ENCODE assay signal across 23 cellular contexts in the genomic region with DNA sequence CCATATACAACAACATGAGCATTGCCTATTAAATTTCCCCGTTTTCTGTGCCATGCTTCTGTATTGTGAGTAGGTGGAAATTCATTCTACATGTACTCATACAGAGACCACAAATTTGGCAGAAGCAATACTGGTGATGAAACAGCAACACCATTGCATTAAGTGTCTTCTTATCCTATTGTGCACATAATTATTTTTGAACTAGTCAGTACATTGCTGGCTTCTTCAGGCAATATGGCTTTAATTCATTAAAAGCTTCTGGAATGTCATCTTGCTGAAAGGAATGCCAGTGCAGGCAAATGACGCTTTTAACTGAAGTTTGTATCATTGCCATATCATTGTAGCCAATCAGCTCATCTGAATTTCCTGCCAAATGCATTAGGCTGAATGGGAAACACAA.
DNase-seq lines count a peak whose midpoint lies in the region; ATAC-seq, FAIRE-seq and TF ChIP-seq lines count a peak whose summit lies in the region.
"Had no signal": no experiment of that assay in that cellular context is flagged by ENCODE, and none has a peak within 500 bp of the region (broad histone marks: within the 10 kb centered on the region; RNA-seq: fewer than 3 reads in every experiment).

No MANE protein-coding gene starts in this region.

- H3K4me1 ChIP-seq in foreskin keratinocyte (peaks cover 5% of the 10 kb centered on the region), kidney (ENCODE audit: control insufficient read depth in 1 of 2, insufficient read depth in 1 of 2, low read depth in 1 of 2, low read length in 2 of 2) (peaks cover 9 to 24% of the 10 kb centered on the region in 2 donors)
- H3K4me1 ChIP-seq: esophagus muscularis mucosa had no signal

- H3K27me3 Mint-ChIP-seq in HFFc6 (ENCODE audit: insufficient read depth), result no peaks in the 10 kb centered on the region; the same call in 1 of the 2 replicates
- H3K27me3 Mint-ChIP-seq: dendritic cell treated with granulocyte-macrophage colony-stimulating factor and Interleukin-4, amounts not matched to agents 40 ng/mL and 50 ng/mL, for 4 days; natural killer cell treated with Interleukin-12 subunit alpha and Interleukin-12 subunit beta and Interleukin-15 and Interleukin-18, amount 100 ng/mL, for 72 hours had no signal

- H3K36me3 Mint-ChIP-seq in HFFc6 (ENCODE audit: low read depth), result peaks cover 7% of the 10 kb centered on the region; the same call in 1 of the 2 replicates
- H3K36me3 Mint-ChIP-seq: natural killer cell treated with Interleukin-12 subunit alpha and Interleukin-12 subunit beta and Interleukin-15 and Interleukin-18, amount 100 ng/mL, for 72 hours had no signal

- H3K27ac ChIP-seq in foreskin keratinocyte, result no peak overlapping the region
- H3K27ac ChIP-seq in kidney (ENCODE audit: low read depth in 2 of 2, low read length in 2 of 2), result no peak overlapping the region
- H3K27ac ChIP-seq: esophagus muscularis mucosa, right lobe of liver had no signal

- no peak for TF ChIP-seq CTCF in HFFc6 (IDR thresholded peaks at IDR 0.05)
- TF ChIP-seq CTCF in foreskin keratinocyte (conservative IDR thresholded peaks at IDR 0.05), result no peak
- no peak for TF ChIP-seq CTCF in kidney (IDR thresholded peaks at IDR 0.05; ENCODE audit: borderline replicate concordance, extremely low read depth, insufficient read depth)

- FAIRE-seq in kidney (lab: Jason Lieb, UNC), result no peak
- FAIRE-seq: HepG2 had no signal

- DNase-seq in AG08395 (ENCODE audit: low spot score) (peak; percentile 74), HFFc6 (peak; percentile 96), astrocyte of the hippocampus (ENCODE audit: low read depth, low spot score) (peak; percentile 79), foreskin keratinocyte (peak; percentile 50 to 78), DMS53 treated with DMSO at 0.1 percent for 48 hours (lab: John Stamatoyannopoulos, UW; ENCODE audit: unreplicated experiment) (no peak), kidney (no peak), ecto neural progenitor cell (ENCODE audit: low spot score) (no peak)
- DNase-seq: activated CD4-positive, alpha-beta T cell treated with anti-CD3 and anti-CD28 coated beads, Interleukin-2, amount 50 U/mL, for 4 hours; activated T-cell treated with anti-CD3 and anti-CD28 coated beads, Interleukin-2, amount 50 U/mL, for 72 hours; DMS 273 treated with DMSO at 0.1 percent for 48 hours; NCI-H1105 treated with DMSO at 0.1 percent for 48 hours; NK-92 treated with Interleukin-12 subunit alpha and Interleukin-12 subunit beta, amount 100 ng/mL, for 24 hours; right lobe of liver; SIG-M5; stimulated activated CD4-positive, alpha-beta T cell treated with anti-CD3 and anti-CD28 coated beads, Interleukin-4, amount 100 ng/mL, for 1 hour; trophoblast cell had no signal

- H3K9me3 Mint-ChIP-seq in HFFc6, result no peaks in the 10 kb centered on the region
- H3K9me3 Mint-ChIP-seq: activated T-cell treated with anti-CD3 and anti-CD28 coated beads, Interleukin-2, amount 50 U/mL, for 72 hours; dendritic cell treated with granulocyte-macrophage colony-stimulating factor and Interleukin-4, amounts not matched to agents 40 ng/mL and 50 ng/mL, for 4 days; GM23338; natural killer cell treated with Interleukin-12 subunit alpha and Interleukin-12 subunit beta and Interleukin-15 and Interleukin-18, amount 100 ng/mL, for 72 hours had no signal

- H3K4me3 Mint-ChIP-seq in HFFc6, result peak overlapping the region; percentile 44
- H3K4me3 Mint-ChIP-seq: activated T-cell treated with anti-CD3 and anti-CD28 coated beads, Interleukin-2, amount 50 U/mL, for 72 hours; dendritic cell treated with granulocyte-macrophage colony-stimulating factor and Interleukin-4, amounts not matched to agents 40 ng/mL and 50 ng/mL, for 4 days; GM23338; natural killer cell treated with Interleukin-12 subunit alpha and Interleukin-12 subunit beta and Interleukin-15 and Interleukin-18, amount 100 ng/mL, for 72 hours had no signal

- no peaks in the 10 kb centered on the region for H3K9me3 ChIP-seq in kidney (ENCODE audit: control insufficient read depth in 1 of 2, low read length in 2 of 2)
- H3K9me3 ChIP-seq: esophagus muscularis mucosa, right lobe of liver had no signal

- H3K9ac ChIP-seq in kidney (ENCODE audit: low read length in 2 of 2), result no peak overlapping the region

- no peaks in the 10 kb centered on the region for H3K36me3 ChIP-seq in kidney (ENCODE audit: control insufficient read depth in 1 of 2, insufficient read depth in 2 of 2, low read length in 2 of 2)
- H3K36me3 ChIP-seq: esophagus muscularis mucosa, right lobe of liver had no signal

- no peak overlapping the region for H3K4me3 ChIP-seq in kidney (ENCODE audit: low read length in 2 of 2)
- H3K4me3 ChIP-seq: esophagus muscularis mucosa, GM23338, lung, right lobe of liver had no signal

- intact Hi-C loops in kidney (cut with DNase I), result no loop called here

- ATAC-seq in foreskin keratinocyte, result no peak
- ATAC-seq in HG03025 (IDR thresholded peaks at IDR 0.05; ENCODE audit: low FRiP score, unreplicated experiment), result no peak
- ATAC-seq: activated T-cell treated with anti-CD3 and anti-CD28 coated beads, Interleukin-2, amount 50 U/mL, for 72 hours; GM23338; HepG2; natural killer cell treated with Interleukin-12 subunit alpha and Interleukin-12 subunit beta and Interleukin-15 and Interleukin-18, amount 100 ng/mL, for 72 hours; right lobe of liver had no signal

- H3K27me3 ChIP-seq in foreskin keratinocyte, result no peaks in the 10 kb centered on the region
- H3K27me3 ChIP-seq: esophagus muscularis mucosa, right lobe of liver had no signal

- peaks cover 38% of the 10 kb centered on the region for H3K4me1 Mint-ChIP-seq in HFFc6 (ENCODE audit: low read depth)

- peak overlapping the region; percentile 38 for H3K27ac Mint-ChIP-seq in HFFc6
- H3K27ac Mint-ChIP-seq: activated T-cell treated with anti-CD3 and anti-CD28 coated beads, Interleukin-2, amount 50 U/mL, for 72 hours; dendritic cell treated with granulocyte-macrophage colony-stimulating factor and Interleukin-4, amounts not matched to agents 40 ng/mL and 50 ng/mL, for 4 days; GM23338; natural killer cell treated with Interleukin-12 subunit alpha and Interleukin-12 subunit beta and Interleukin-15 and Interleukin-18, amount 100 ng/mL, for 72 hours had no signal

Comparison
In these comparisons a context has a peak if more than half of its experiments do, and no peak if none do; other contexts are left out.
1. DNase-seq: peak in AG08395 (single experiment), HFFc6 (single experiment), astrocyte of the hippocampus (single experiment) and foreskin keratinocyte (2 of 2); none in DMS53 treated with DMSO at 0.1 percent for 48 hours (single experiment), kidney (single experiment) and ecto neural progenitor cell (single experiment).